Comparison of ENCODE assay signal across 8 cellular contexts in genomic region chr18:41745166-41746049, GRCh38.
DNase-seq lines count a peak whose midpoint lies in the region; ATAC-seq, FAIRE-seq and TF ChIP-seq lines count a peak whose summit lies in the region.

No MANE protein-coding gene starts in this region.

- H3K9ac ChIP-seq in astrocyte (ENCODE audit: low read length) = no peak overlapping the region

- H3K4me3 Mint-ChIP-seq in astrocyte (ENCODE audit: unreplicated experiment) = no peak overlapping the region
- no peak overlapping the region for H3K4me3 Mint-ChIP-seq in immature natural killer cell

- TF ChIP-seq EP300 in upper lobe of left lung (IDR thresholded peaks at IDR 0.05) = no peak

- FAIRE-seq in astrocyte (lab: Jason Lieb, UNC) = no peak

- TF ChIP-seq POLR2A in upper lobe of left lung (IDR thresholded peaks at IDR 0.05) = no peak

- H3K9me3 ChIP-seq in astrocyte (ENCODE audit: insufficient read depth, low read depth, low read length) = no peaks in the 10 kb centered on the region
- H3K9me3 ChIP-seq in upper lobe of left lung = no peaks in the 10 kb centered on the region

- H3K4me1 ChIP-seq in astrocyte (ENCODE audit: insufficient read depth, low read length) (no peaks in the 10 kb centered on the region), upper lobe of left lung (no peaks in the 10 kb centered on the region)

- H3K27me3 ChIP-seq in astrocyte (ENCODE audit: insufficient read depth, low read length) = no peaks in the 10 kb centered on the region
- H3K27me3 ChIP-seq in upper lobe of left lung = no peaks in the 10 kb centered on the region

- H3K27ac ChIP-seq in astrocyte (ENCODE audit: low read depth, low read length) (no peak overlapping the region), upper lobe of left lung (no peak overlapping the region)

- ATAC-seq in HG03571 (IDR thresholded peaks at IDR 0.05; ENCODE audit: unreplicated experiment) = peak; percentile 62
- no peak for ATAC-seq in upper lobe of left lung (ENCODE audit: low FRiP score in 2 of 2)

- peak overlapping the region; percentile 58 for H3K4me2 ChIP-seq in astrocyte (ENCODE audit: low read length)

- TF ChIP-seq CTCF in GM13976 (IDR thresholded peaks at IDR 0.05; ENCODE audit: borderline replicate concordance, control extremely low read depth, extremely low read depth, insufficient read depth, missing control alignments) (peak; percentile 30), astrocyte (IDR thresholded peaks at IDR 0.05; ENCODE audit: insufficient read depth, low read depth, low read length) (peak; percentile 70), upper lobe of left lung (IDR thresholded peaks at IDR 0.05) (peak in 5 of 6 experiments; percentile 6 to 23 (median 15))

- no peak overlapping the region for H2AFZ ChIP-seq in astrocyte (ENCODE audit: low read depth, low read length)

- H3K36me3 Mint-ChIP-seq in astrocyte (ENCODE audit: low read depth, unreplicated experiment) = no peaks in the 10 kb centered on the region
- no peaks in the 10 kb centered on the region for H3K36me3 Mint-ChIP-seq in immature natural killer cell

- no peak overlapping the region for H3K27ac Mint-ChIP-seq in astrocyte (ENCODE audit: unreplicated experiment)
- no peak overlapping the region for H3K27ac Mint-ChIP-seq in immature natural killer cell

- H4K20me1 ChIP-seq in astrocyte (ENCODE audit: insufficient read depth, low read length) = no peaks in the 10 kb centered on the region

- H3K4me1 Mint-ChIP-seq in astrocyte (ENCODE audit: low read depth, unreplicated experiment) = peaks cover 4% of the 10 kb centered on the region
- H3K4me1 Mint-ChIP-seq in immature natural killer cell = no peaks in the 10 kb centered on the region

- H3K27me3 Mint-ChIP-seq in astrocyte (ENCODE audit: low read depth, unreplicated experiment) (no peaks in the 10 kb centered on the region), immature natural killer cell (ENCODE audit: low read depth in 3 of 3) (peaks cover 0 to 4% (median 2%) of the 10 kb centered on the region in 3 donors)

- H3K9me3 Mint-ChIP-seq in astrocyte (ENCODE audit: unreplicated experiment) = no peaks in the 10 kb centered on the region
- H3K9me3 Mint-ChIP-seq in immature natural killer cell = peaks cover 0 to 6% (median 2%) of the 10 kb centered on the region in 6 donors

- no peaks in the 10 kb centered on the region for H3K36me3 ChIP-seq in astrocyte (ENCODE audit: insufficient read depth, low read length)
- H3K36me3 ChIP-seq in upper lobe of left lung = no peaks in the 10 kb centered on the region

- no peaks in the 10 kb centered on the region for H3K79me2 ChIP-seq in astrocyte (ENCODE audit: insufficient read depth, low read length)

- in situ Hi-C loops in ACHN (cut with HindIII; ENCODE audit: low pct_ligation_motif_present, low pct_unique_long_range_greater_than_20kb, low sequenced_read_pairs) (no loop called here), GM13976 (cut with MboI; ENCODE audit: low sequenced_read_pairs, unreplicated experiment) (no loop called here)

- no peak overlapping the region for H3K4me3 ChIP-seq in astrocyte (ENCODE audit: insufficient read depth, low read depth, low read length)
- no peak overlapping the region for H3K4me3 ChIP-seq in upper lobe of left lung

- 41 to 42% methylated on average over 5 of the region's 5 CpGs for WGBS in upper lobe of left lung, 2 donors

- DNase-seq in ACHN (peak; percentile 39), GM13976 (ENCODE audit: low spot score) (peak; percentile 34), NCI-H510A (lab: John Stamatoyannopoulos, UW) (peak; percentile 52), astrocyte (ENCODE audit: low read depth) (peak; percentile 27), islet precursor cell (peak; percentile 79), upper lobe of left lung (no peak), immature natural killer cell (no peak)

Comparison
In these comparisons a context has a peak if more than half of its experiments do, and no peak if none do; other contexts are left out.
1. DNase-seq: peak in ACHN (single experiment), GM13976 (single experiment), NCI-H510A (single experiment), astrocyte (single experiment) and islet precursor cell (single experiment); none in upper lobe of left lung (0 of 2) and immature natural killer cell (0 of 3).
2. CTCF ChIP-seq: peak in every context shown above with its lines; median percentile 70 in astrocyte; 30 in GM13976; 15 in upper lobe of left lung.